ENCODE assay signal across 17 cellular contexts in genomic region chr3:137012097-137012501, GRCh38. TPM values are rescaled to one million over a fixed set of nuclear protein-coding genes. Genes with fewer than 3 reads are reported as not detected.
A peak's percentile ranks its signal among the peaks of the same experiment; 100 is the strongest.
DNase-seq lines count a peak whose midpoint lies in the region; ATAC-seq and TF ChIP-seq lines count a peak whose summit lies in the region.
"Had no signal": no experiment of that assay in that cellular context is flagged by ENCODE, and none has a peak within 500 bp of the region (broad histone marks: within the 10 kb centered on the region; RNA-seq: fewer than 3 reads in every experiment).

No MANE protein-coding gene starts in this region.

- peaks cover 14% of the 10 kb centered on the region for H3K36me3 Mint-ChIP-seq in endothelial cell (ENCODE audit: low read depth, unreplicated experiment)
- H3K36me3 Mint-ChIP-seq: activated naive CD8-positive, alpha-beta T cell treated with anti-CD3 and anti-CD28 coated beads, Interleukin-2, amount 10 ng/mL, durations not matched to agents 7 days and 5 days; natural killer cell had no signal

- H3K36me3 ChIP-seq in BLaER1 treated with 17β-estradiol and CSF1 and Interleukin-3, amounts not matched to agents 10 nM and 100 nM: no peaks in the 10 kb centered on the region
- H3K36me3 ChIP-seq: right atrium auricular region had no signal

- no peak overlapping the region for H3K4me3 Mint-ChIP-seq in endothelial cell (ENCODE audit: unreplicated experiment)
- H3K4me3 Mint-ChIP-seq: activated naive CD8-positive, alpha-beta T cell treated with anti-CD3 and anti-CD28 coated beads, Interleukin-2, amount 10 ng/mL, durations not matched to agents 7 days and 5 days; CD4-positive, CD25-positive, alpha-beta regulatory T cell; natural killer cell; stimulated activated naive CD8-positive, alpha-beta T cell treated with anti-CD3 and anti-CD28 coated beads, Interleukin-15, amount 100 ng/mL, for 72 hours had no signal

- no peaks in the 10 kb centered on the region for H3K27me3 ChIP-seq in BLaER1 treated with 17β-estradiol and CSF1 and Interleukin-3, amounts not matched to agents 10 nM and 100 nM
- H3K27me3 ChIP-seq: right atrium auricular region had no signal

- no peak overlapping the region for H3K27ac ChIP-seq in BLaER1 treated with 17β-estradiol and CSF1 and Interleukin-3, amounts not matched to agents 10 nM and 100 nM
- H3K27ac ChIP-seq: KMS-11, right atrium auricular region had no signal

- peak overlapping the region in 8 of 11 experiments; percentile 19 to 53 (median 33); a peak in 16 of 22 replicates for H3K4me2 ChIP-seq in BLaER1 treated with 17β-estradiol and CSF1 and Interleukin-3, amounts not matched to agents 10 nM and 100 nM
- H3K4me2 ChIP-seq: KMS-11 had no signal

- no peaks in the 10 kb centered on the region for H3K9me3 ChIP-seq in BLaER1 treated with 17β-estradiol and CSF1 and Interleukin-3, amounts not matched to agents 10 nM and 100 nM (replicated peaks in 1 of 11)
- H3K9me3 ChIP-seq: right atrium auricular region had no signal

- peaks cover 4 to 27% (median 23%) of the 10 kb centered on the region in 10 experiments; a peak in 18 of 20 replicates for H3K4me1 ChIP-seq in BLaER1 treated with 17β-estradiol and CSF1 and Interleukin-3, amounts not matched to agents 10 nM and 100 nM

- H3K9me3 Mint-ChIP-seq in endothelial cell (ENCODE audit: unreplicated experiment): no peaks in the 10 kb centered on the region
- H3K9me3 Mint-ChIP-seq: activated naive CD8-positive, alpha-beta T cell treated with anti-CD3 and anti-CD28 coated beads, Interleukin-2, amount 10 ng/mL, durations not matched to agents 7 days and 5 days; CD4-positive, CD25-positive, alpha-beta regulatory T cell; natural killer cell; stimulated activated naive CD8-positive, alpha-beta T cell treated with anti-CD3 and anti-CD28 coated beads, Interleukin-15, amount 100 ng/mL, for 72 hours had no signal

- H3K27ac Mint-ChIP-seq in endothelial cell (ENCODE audit: unreplicated experiment): peak overlapping the region; percentile 42
- H3K27ac Mint-ChIP-seq: activated naive CD8-positive, alpha-beta T cell treated with anti-CD3 and anti-CD28 coated beads, Interleukin-2, amount 10 ng/mL, durations not matched to agents 7 days and 5 days; natural killer cell had no signal

- in situ Hi-C loops in GM13976 (cut with MboI; ENCODE audit: low sequenced_read_pairs, unreplicated experiment): loop anchor here (5.0 to 25.0 kb wide), 3 partner anchors 257 to 940 kb away; partner anchors contain the start of gene STAG1

- peaks cover 2% of the 10 kb centered on the region for H3K27me3 Mint-ChIP-seq in endothelial cell (ENCODE audit: unreplicated experiment)
- H3K27me3 Mint-ChIP-seq: activated naive CD8-positive, alpha-beta T cell treated with anti-CD3 and anti-CD28 coated beads, Interleukin-2, amount 10 ng/mL, durations not matched to agents 7 days and 5 days; CD4-positive, CD25-positive, alpha-beta regulatory T cell; stimulated activated naive CD8-positive, alpha-beta T cell treated with anti-CD3 and anti-CD28 coated beads, Interleukin-15, amount 100 ng/mL, for 72 hours had no signal

- no peaks in the 10 kb centered on the region for H4K20me1 ChIP-seq in BLaER1 treated with 17β-estradiol and CSF1 and Interleukin-3, amounts not matched to agents 10 nM and 100 nM

- H3K4me1 Mint-ChIP-seq in endothelial cell (ENCODE audit: unreplicated experiment): peaks cover 12% of the 10 kb centered on the region

- peak overlapping the region in 1 of 11 experiments; percentile 25; a peak in 3 of 22 replicates for H3K9ac ChIP-seq in BLaER1 treated with 17β-estradiol and CSF1 and Interleukin-3, amounts not matched to agents 10 nM and 100 nM
- H3K9ac ChIP-seq: KMS-11 had no signal

- no peak for ATAC-seq in HG03342 (IDR thresholded peaks at IDR 0.05; ENCODE audit: unreplicated experiment)
- ATAC-seq: natural killer cell; stimulated activated naive CD8-positive, alpha-beta T cell treated with anti-CD3 and anti-CD28 coated beads, Interleukin-15, amount 100 ng/mL, for 72 hours had no signal

- DNase-seq in LHCN-M2 (ENCODE audit: low read depth) (peak; percentile 83), endothelial cell (ENCODE audit: low spot score) (no peak), myocyte (ENCODE audit: low read depth) (peak; percentile 33), UCSD-AML1 (lab: John Stamatoyannopoulos, UW; ENCODE audit: unreplicated experiment) (no peak), GM13976 (ENCODE audit: low spot score) (no peak), ecto neural progenitor cell (ENCODE audit: low spot score) (no peak)
- DNase-seq: activated naive CD8-positive, alpha-beta T cell treated with anti-CD3 and anti-CD28 coated beads, Interleukin-2, amount 10 ng/mL, durations not matched to agents 7 days and 5 days; CD4-positive, CD25-positive, alpha-beta regulatory T cell; natural killer cell; NCI-H1694; NCI-H774; SHP77; stimulated activated naive CD8-positive, alpha-beta T cell treated with anti-CD3 and anti-CD28 coated beads, Interleukin-15, amount 100 ng/mL, for 72 hours had no signal

- H3K4me3 ChIP-seq in BLaER1 treated with 17β-estradiol and CSF1 and Interleukin-3, amounts not matched to agents 10 nM and 100 nM: no peak overlapping the region
- H3K4me3 ChIP-seq: right atrium auricular region had no signal

- TF ChIP-seq CTCF in endothelial cell (IDR thresholded peaks at IDR 0.05; ENCODE audit: unreplicated experiment) (no peak), GM13976 (IDR thresholded peaks at IDR 0.05; ENCODE audit: borderline replicate concordance, control extremely low read depth, extremely low read depth, insufficient read depth, missing control alignments) (no peak)

RNA-seq across cellular contexts. Expression of gene IL20RB, which starts 54.3 kb away (rescaled TPM):
- total RNA-seq in LHCN-M2 (2014; rRNA removed) (0.57 and 2.2 TPM in 2 replicates), endothelial cell (ENCODE audit: unreplicated experiment) (2.9 TPM), myocyte (0.83 and 1.0 TPM in 2 replicates)
- polyA plus RNA-seq in LHCN-M2 (2012): 0.64 TPM
- 14.8 TPM for polyA plus RNA-seq in myocyte (2012)

Comparison
In these comparisons a context has a peak if more than half of its experiments do, and no peak if none do; other contexts are left out.
1. DNase-seq: peak in LHCN-M2 (single experiment) and myocyte (single experiment); none in endothelial cell (single experiment), UCSD-AML1 (single experiment), GM13976 (single experiment) and ecto neural progenitor cell (single experiment).